9 cellular contexts compared by ENCODE assay signal in the genomic region with DNA sequence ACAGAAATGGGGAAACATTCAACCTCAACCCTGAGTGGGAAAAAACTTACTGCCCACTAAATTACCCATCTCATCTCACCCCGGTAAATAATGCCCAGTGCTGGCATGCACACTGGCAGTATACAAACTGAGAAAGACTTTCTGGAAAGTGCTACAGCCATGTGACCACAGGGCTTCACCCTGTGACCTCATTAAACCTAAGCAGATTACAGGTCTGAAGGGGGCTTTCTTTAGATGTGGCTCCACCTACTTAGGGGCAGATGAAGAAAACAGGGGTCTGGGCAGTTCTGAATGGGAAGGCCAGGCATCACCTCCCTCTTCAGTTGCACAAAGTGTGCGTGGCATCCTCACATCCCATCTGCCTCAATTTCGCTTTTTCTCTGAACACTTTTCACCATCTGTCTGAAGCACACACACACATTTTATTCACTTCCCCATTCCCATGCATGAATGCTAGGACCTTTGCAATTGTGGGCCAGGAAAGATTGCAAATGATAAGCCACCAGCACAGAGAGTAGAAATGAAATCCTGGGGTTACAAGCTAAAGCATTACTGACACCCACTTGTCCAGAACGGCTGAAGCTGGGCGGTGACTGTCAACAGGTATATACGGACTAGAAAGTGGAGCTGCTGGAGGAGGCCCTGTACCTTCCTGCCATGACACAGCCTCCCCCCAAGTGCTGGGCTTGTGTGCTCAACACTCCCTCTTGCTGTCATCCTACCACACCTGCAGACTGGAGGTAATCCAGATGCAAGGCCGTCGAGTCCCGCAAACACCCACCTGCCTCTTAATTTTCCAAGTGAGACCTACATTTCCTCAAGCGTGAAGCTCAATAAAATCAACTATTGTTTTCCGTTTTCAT. TPM values are rescaled to one million over a fixed set of nuclear protein-coding genes. Genes with fewer than 3 reads are reported as not detected.
DNase-seq lines count a peak whose midpoint lies in the region; ATAC-seq and TF ChIP-seq lines count a peak whose summit lies in the region.
"Had no signal": no experiment of that assay in that cellular context is flagged by ENCODE, and none has a peak within 500 bp of the region (broad histone marks: within the 10 kb centered on the region; RNA-seq: fewer than 3 reads in every experiment).

No MANE protein-coding gene starts in this region.

- H3K36me3 Mint-ChIP-seq in activated T-cell treated with anti-CD3 and anti-CD28 coated beads, Interleukin-2, amount 50 U/mL, for 4 hours (ENCODE audit: insufficient read depth) = peaks cover 10% of the 10 kb centered on the region

- H3K36me3 ChIP-seq in OCI-LY3 (replicated peaks; ENCODE audit: low read depth, low read length) (peaks cover 26% of the 10 kb centered on the region), esophagus squamous epithelium (peaks cover 0 to 25% (median 9%) of the 10 kb centered on the region in 3 donors), thoracic aorta (peaks cover 14% of the 10 kb centered on the region)

- no peak for TF ChIP-seq CTCF in OCI-LY3 (IDR thresholded peaks at IDR 0.05; ENCODE audit: low read depth, low read length)
- TF ChIP-seq CTCF in esophagus squamous epithelium (IDR thresholded peaks at IDR 0.05) = no peak
- no peak for TF ChIP-seq CTCF in thoracic aorta (IDR thresholded peaks at IDR 0.05)

- H3K4me3 ChIP-seq in OCI-LY3 (ENCODE audit: low read length) (peak overlapping the region; percentile 65), esophagus squamous epithelium (peak overlapping the region in 1 of 4 donors; percentile 99), thoracic aorta (peak overlapping the region; percentile 14)

- peak overlapping the region; percentile 81 for H3K4me3 Mint-ChIP-seq in activated T-cell treated with anti-CD3 and anti-CD28 coated beads, Interleukin-2, amount 50 U/mL, for 4 hours

- H3K9ac ChIP-seq in OCI-LY3 (ENCODE audit: low read length) = peak overlapping the region; percentile 33

- intact Hi-C loops in esophagus squamous epithelium (cut with DNase I) = no loop called here

- peaks cover 48% of the 10 kb centered on the region for H3K4me1 Mint-ChIP-seq in activated T-cell treated with anti-CD3 and anti-CD28 coated beads, Interleukin-2, amount 50 U/mL, for 4 hours (ENCODE audit: low read depth)

- ATAC-seq in activated T-cell treated with anti-CD3 and anti-CD28 coated beads, Interleukin-2, amount 50 U/mL, for 4 hours = no peak
- ATAC-seq in thoracic aorta (ENCODE audit: insufficient number of reproducible peaks, low FRiP score, low read depth) (no peak), GM21447 (IDR thresholded peaks at IDR 0.05; ENCODE audit: unreplicated experiment) (no peak)
- ATAC-seq: heart left ventricle had no signal

- H4K20me1 ChIP-seq in OCI-LY3 (ENCODE audit: insufficient read depth, low read length) = peaks cover 18% of the 10 kb centered on the region

- no peaks in the 10 kb centered on the region for H3K27me3 Mint-ChIP-seq in activated T-cell treated with anti-CD3 and anti-CD28 coated beads, Interleukin-2, amount 50 U/mL, for 4 hours (ENCODE audit: low read depth)

- 50 to 57% methylated on average over 10 to 11 of the region's 11 CpGs for WGBS in esophagus squamous epithelium, 2 donors

- H3K27ac ChIP-seq in OCI-LY3 (ENCODE audit: low read length) (peak overlapping the region; percentile 71), esophagus squamous epithelium (peak overlapping the region in 3 of 4 donors; percentile 95 to 98 (median 96)), thoracic aorta (peak overlapping the region; percentile 79 to 95)

- TF ChIP-seq POLR2A in esophagus squamous epithelium (IDR thresholded peaks at IDR 0.05) = no peak

- H3K4me1 ChIP-seq in OCI-LY3 (ENCODE audit: low read length) = peaks cover 41% of the 10 kb centered on the region
- H3K4me1 ChIP-seq in esophagus squamous epithelium = peaks cover 23 to 60% (median 38%) of the 10 kb centered on the region in 3 donors
- peaks cover 31 to 43% of the 10 kb centered on the region in 2 donors for H3K4me1 ChIP-seq in thoracic aorta (ENCODE audit: control insufficient read depth in 1 of 2, low read depth in 2 of 2)

- H3K4me2 ChIP-seq in OCI-LY3 (ENCODE audit: low read length) = peak overlapping the region; percentile 87

- no peak for DNase-seq in activated T-cell treated with anti-CD3 and anti-CD28 coated beads, Interleukin-2, amount 50 U/mL, for 4 hours
- DNase-seq in activated T-cell treated with anti-CD3 and anti-CD28 coated beads for 4 hours (no peak), esophagus squamous epithelium (lab: John Stamatoyannopoulos, UW) (no peak), thoracic aorta (ENCODE audit: low spot score) (no peak), DMS53 (lab: John Stamatoyannopoulos, UW) (no peak), NCI-H1105 treated with DMSO at 0.1 percent for 48 hours (lab: John Stamatoyannopoulos, UW) (no peak)

- H3K9me3 ChIP-seq in OCI-LY3 (ENCODE audit: insufficient read depth, low read length) (peaks cover 4% of the 10 kb centered on the region; the same call in 1 of the 2 replicates), esophagus squamous epithelium (peaks cover 0 to 3% (median 0%) of the 10 kb centered on the region in 3 donors), thoracic aorta (peaks cover 4% of the 10 kb centered on the region)

- peaks cover 76% of the 10 kb centered on the region for H3K79me2 ChIP-seq in OCI-LY3 (ENCODE audit: low read length)

- no peaks in the 10 kb centered on the region for H3K9me3 Mint-ChIP-seq in activated T-cell treated with anti-CD3 and anti-CD28 coated beads, Interleukin-2, amount 50 U/mL, for 4 hours

- no peak overlapping the region for H2AFZ ChIP-seq in OCI-LY3 (ENCODE audit: low read depth, low read length)

- H3K27me3 ChIP-seq in OCI-LY3 (ENCODE audit: low read depth, low read length) (no peaks in the 10 kb centered on the region), esophagus squamous epithelium (no peaks in the 10 kb centered on the region), thoracic aorta (replicated peaks; ENCODE audit: insufficient read depth) (no peaks in the 10 kb centered on the region)
- H3K27me3 ChIP-seq: heart left ventricle had no signal

RNA-seq across cellular contexts. Expression of a gene that starts 2.7 kb away (rescaled TPM):
- total RNA-seq in activated T-cell treated with anti-CD3 and anti-CD28 coated beads, Interleukin-2, amount 50 U/mL, for 4 hours = 100 to 1,000 TPM in 2 of 3 donors, 10 to 100 TPM in 1; 98.7 to 108 (median 106) TPM
- total RNA-seq in esophagus squamous epithelium = 10 to 100 TPM; 36.1 to 57.6 (median 39.5) TPM
- total RNA-seq in thoracic aorta = 100 to 1,000 TPM in 1 of 2 donors, 10 to 100 TPM in 1; 91.9 to 110 TPM

RNA-seq across cellular contexts. Expression of a gene that starts 51.4 kb away (rescaled TPM):
- total RNA-seq in activated T-cell treated with anti-CD3 and anti-CD28 coated beads, Interleukin-2, amount 50 U/mL, for 4 hours = 100 to 1,000 TPM in 2 of 3 donors, 10 to 100 TPM in 1; 90.1 to 143 (median 126) TPM
- total RNA-seq in esophagus squamous epithelium (10 to 100 TPM; 12.7 to 32.2 (median 22.4) TPM), thoracic aorta (10 to 100 TPM; 56.3 to 56.7 TPM)
